ENCODE assay signal across 7 cellular contexts in the genomic region with DNA sequence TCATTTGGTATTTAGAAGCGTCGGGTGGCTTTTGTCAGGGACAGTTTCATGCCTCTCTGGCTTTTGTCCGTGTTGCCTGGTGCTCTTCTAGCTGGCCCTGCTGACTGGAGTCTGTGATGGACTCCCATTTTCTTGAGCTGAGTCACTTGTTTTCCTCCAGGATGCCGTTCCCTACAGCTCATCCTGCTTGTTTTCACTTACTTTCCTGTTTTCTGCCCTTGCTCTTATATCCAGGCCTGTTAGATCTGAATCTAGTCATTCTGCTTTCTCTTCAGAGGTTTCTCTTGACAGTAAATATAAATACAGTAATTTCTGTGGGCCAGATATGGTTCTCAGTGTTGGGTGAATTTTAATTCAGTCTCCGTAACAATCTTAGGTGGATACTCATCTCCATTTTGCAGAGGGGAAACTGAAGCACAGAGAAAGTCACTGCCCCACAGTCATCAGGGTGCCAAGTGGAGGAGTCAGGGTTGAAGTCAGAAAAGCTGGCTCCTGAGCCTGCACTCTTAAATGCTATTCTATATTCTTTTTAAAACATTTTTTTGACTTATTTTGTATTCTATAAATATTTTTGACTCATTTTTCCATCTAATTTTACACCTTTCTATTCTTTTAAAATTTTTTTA.
A peak's percentile ranks its signal among the peaks of the same experiment; 100 is the strongest.
DNase-seq lines count a peak whose midpoint lies in the region; ATAC-seq lines count a peak whose summit lies in the region.

No MANE protein-coding gene starts in this region.

- no peak overlapping the region for H3K4me3 ChIP-seq in urinary bladder (ENCODE audit: low read depth, low read length)

- no peaks in the 10 kb centered on the region for H3K36me3 ChIP-seq in urinary bladder (ENCODE audit: insufficient read depth)

- ATAC-seq in GM21360 (IDR thresholded peaks at IDR 0.05; ENCODE audit: unreplicated experiment): no peak
- ATAC-seq in GM21576 (IDR thresholded peaks at IDR 0.05; ENCODE audit: unreplicated experiment): no peak

- peaks cover 2% of the 10 kb centered on the region for H3K4me1 ChIP-seq in urinary bladder (ENCODE audit: insufficient read depth)

- peak overlapping the region; percentile 74 for H3K27ac ChIP-seq in urinary bladder (ENCODE audit: low read depth)

- WGBS in urinary bladder: 31% methylated on average over 5 of the region's 5 CpGs

- DNase-seq in NCI-H226 (peak; percentile 55), dermis microvascular lymphatic vessel endothelial cell (ENCODE audit: low read depth in 2 of 2) (peak; percentile 36 to 92), lung microvascular endothelial cell (ENCODE audit: low read depth in 2 of 2) (peak; percentile 63 to 91), NCI-H1436 (lab: John Stamatoyannopoulos, UW) (no peak)
